ENCODE assay signal across 6 cellular contexts in the genomic region with DNA sequence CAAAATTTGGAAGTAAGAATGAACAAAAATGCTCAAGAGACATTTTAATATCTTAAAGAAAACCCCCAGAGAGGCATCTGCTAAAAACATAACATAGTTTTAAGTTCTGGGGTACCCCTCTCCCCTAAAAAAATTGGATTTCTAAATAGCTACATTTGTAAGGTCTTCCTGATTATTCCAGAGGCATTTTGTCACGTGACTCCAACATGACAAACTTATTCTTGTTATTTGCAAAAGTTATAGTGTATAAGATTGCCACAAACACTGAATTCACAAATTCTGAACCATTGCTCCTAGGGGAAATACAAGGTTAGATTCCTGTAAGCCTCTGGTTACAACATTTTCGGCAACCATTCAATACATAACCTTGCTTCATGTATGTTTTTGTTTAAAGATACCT.
"Had no signal": no experiment of that assay in that cellular context is flagged by ENCODE, and none has a peak within 500 bp of the region (broad histone marks: within the 10 kb centered on the region; RNA-seq: fewer than 3 reads in every experiment).

No MANE protein-coding gene starts in this region.

- H3K27ac ChIP-seq: HL-60, KMS-11 had no signal

- H3K4me2 ChIP-seq: KMS-11 had no signal

- DNase-seq: IMR-90, KBM-7, KG1 had no signal

- FAIRE-seq: HTR-8/SVneo had no signal

- H3K9ac ChIP-seq: KMS-11 had no signal
